ENCODE assay signal across 30 cellular contexts in genomic region chr2:20725782-20726181, GRCh38. TPM values are rescaled to one million over a fixed set of nuclear protein-coding genes. Genes with fewer than 3 reads are reported as not detected.
"Had no signal": no experiment of that assay in that cellular context is flagged by ENCODE, and none has a peak within 500 bp of the region (broad histone marks: within the 10 kb centered on the region; RNA-seq: fewer than 3 reads in every experiment).

No MANE protein-coding gene starts in this region.

- H3K36me3 ChIP-seq: colonic mucosa, esophagus muscularis mucosa, heart left ventricle, left lung, upper lobe of right lung, vagina had no signal

- ATAC-seq: foreskin keratinocyte; gastroesophageal sphincter; heart left ventricle; left cardiac atrium; left lung; naive thymus-derived CD8-positive, alpha-beta T cell; psoas muscle; right cardiac atrium; stimulated activated effector memory CD8-positive, alpha-beta T cell treated with anti-CD3 and anti-CD28 coated beads, Interleukin-12 subunit alpha, Interleukin-12 subunit beta, amount 100 ng/mL, for 72 hours; upper lobe of right lung had no signal

- H3K4me3 ChIP-seq: colonic mucosa, esophagus muscularis mucosa, gastroesophageal sphincter, heart left ventricle, left lung, psoas muscle, sigmoid colon, testis, tibial nerve, upper lobe of right lung, vagina had no signal

- H3K9me3 ChIP-seq: colonic mucosa, esophagus muscularis mucosa, gastroesophageal sphincter, left lung, psoas muscle, sigmoid colon, testis, upper lobe of right lung, vagina had no signal

- H3K4me1 ChIP-seq: colonic mucosa, esophagus muscularis mucosa, foreskin keratinocyte, gastroesophageal sphincter, psoas muscle, sigmoid colon, testis, vagina had no signal

- DNase-seq: colonic mucosa; effector CD8-positive, alpha-beta T cell; endodermal cell; foreskin keratinocyte; heart left ventricle; hippocampal formation; left cardiac atrium; left lung; mesendoderm; naive thymus-derived CD8-positive, alpha-beta T cell; nephron progenitor cell; nucleus accumbens; psoas muscle; right cardiac atrium; sigmoid colon; stimulated activated CD4-positive, alpha-beta T cell treated with anti-CD3 and anti-CD28 coated beads, Interleukin-2, amount 100 ng/mL, for 24 hours; stimulated activated CD4-positive, alpha-beta T cell treated with anti-CD3 and anti-CD28 coated beads, Interleukin-4, amount 100 ng/mL, for 24 hours; stimulated activated naive CD4-positive, alpha-beta T cell treated with Interleukin-2 at 50 U/mL for 16 hours; substantia nigra; testis; upper lobe of right lung had no signal

- FAIRE-seq: islet of Langerhans had no signal

- H3K27ac ChIP-seq: colonic mucosa, epithelial cell of prostate, esophagus muscularis mucosa, foreskin keratinocyte, gastroesophageal sphincter, heart left ventricle, left lung, psoas muscle, sigmoid colon, testis, tibial nerve, upper lobe of right lung, vagina had no signal

- H3K27me3 ChIP-seq: colonic mucosa, esophagus muscularis mucosa, foreskin keratinocyte, gastroesophageal sphincter, heart left ventricle, left lung, sigmoid colon, testis, tibial nerve, upper lobe of right lung, vagina had no signal

RNA-seq across cellular contexts. Expression of gene GDF7, which starts 58.8 kb away (rescaled TPM):
- total RNA-seq: foreskin keratinocyte; myocyte; naive thymus-derived CD8-positive, alpha-beta T cell had no signal
- polyA plus RNA-seq: fibroblast of lung, foreskin keratinocyte had no signal
